In the genomic region with DNA sequence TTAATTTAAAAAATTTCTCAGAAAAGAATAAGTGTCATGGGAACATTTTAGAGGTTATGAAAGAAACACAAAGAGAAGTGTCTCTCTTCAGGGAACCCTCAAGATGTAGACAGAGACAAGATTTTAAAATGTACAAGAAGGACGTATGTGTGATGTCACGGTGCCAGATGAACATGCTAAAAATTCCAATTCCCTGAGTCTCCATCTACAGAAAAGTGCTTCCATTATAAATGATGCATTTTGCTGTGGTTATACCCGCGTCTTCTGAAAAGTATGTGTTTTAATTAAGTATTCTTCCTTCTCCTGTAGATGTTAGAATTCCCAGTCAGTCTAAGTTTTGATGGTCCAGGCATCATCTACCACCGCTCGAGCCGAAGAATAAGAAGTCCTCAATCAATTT, we compare ENCODE assay signal across 1 cellular context.
TF ChIP-seq lines count a peak whose summit lies in the region.

No MANE protein-coding gene starts in this region.

TF ChIP-seq in SK-N-SH, 30 proteins besides CTCF, POLR2A, EP300 and RAD21 (continued from another document):
- TF ChIP-seq USF2 (IDR thresholded peaks at IDR 0.05; ENCODE audit: borderline replicate concordance, low read depth, low read length) (no peak), ZBTB33 (IDR thresholded peaks at IDR 0.05; ENCODE audit: borderline replicate concordance, low read depth) (no peak), CHD2 (IDR thresholded peaks at IDR 0.05; ENCODE audit: low read length, partially characterized antibody) (no peak), FOXM1 (IDR thresholded peaks at IDR 0.05; ENCODE audit: low read depth) (no peak), ELF1 (IDR thresholded peaks at IDR 0.05) (no peak), FOXJ3 (CRISPR knock-in tag; IDR thresholded peaks at IDR 0.05) (no peak), MXI1 (IDR thresholded peaks at IDR 0.05; ENCODE audit: low read depth, low read length) (no peak), RXRA (IDR thresholded peaks at IDR 0.05; ENCODE audit: borderline replicate concordance, low read depth) (no peak), TEAD4 (IDR thresholded peaks at IDR 0.05; ENCODE audit: borderline replicate concordance, insufficient read depth) (0 out of 2 replicates have a peak, but pooled peaks have one; percentile 10), TAF1 (IDR thresholded peaks at IDR 0.05; ENCODE audit: borderline replicate concordance, low read depth, low read length) (no peak)
